Comparison of ENCODE assay signal across 14 cellular contexts in the genomic region with DNA sequence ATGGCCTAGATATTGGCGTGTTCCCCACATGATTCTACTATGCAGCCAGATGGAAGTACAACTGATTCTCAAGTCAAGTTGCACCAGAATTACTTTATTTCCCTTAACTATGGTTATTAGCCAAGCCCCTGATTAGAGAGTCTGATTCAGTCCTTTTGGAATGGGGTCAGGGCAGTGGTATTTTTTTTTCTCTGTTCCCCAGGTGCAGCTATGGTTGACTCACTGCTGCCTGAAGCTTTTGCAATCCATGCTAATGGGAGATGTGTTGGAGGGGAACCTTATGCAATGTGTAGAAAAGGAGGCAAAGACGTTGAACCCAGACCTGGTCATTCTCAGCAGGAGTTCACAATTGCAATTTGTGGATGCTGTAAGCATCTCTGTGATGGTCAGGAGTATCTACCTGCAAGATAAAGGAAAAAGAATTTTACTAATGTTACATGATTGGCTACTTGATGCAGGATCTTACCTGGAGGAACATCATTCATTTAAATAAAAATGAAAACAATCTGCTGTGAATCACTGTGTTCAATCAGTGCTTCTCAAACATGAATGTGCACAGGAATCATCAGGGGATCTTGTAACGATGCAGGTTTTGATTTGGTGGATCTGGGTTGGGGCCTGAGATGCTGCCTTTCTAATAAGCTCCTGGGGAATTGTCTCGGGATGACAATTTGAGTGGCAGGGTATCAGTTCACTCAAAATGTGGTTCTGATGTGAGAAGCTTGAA. TPM values are rescaled to one million over a fixed set of nuclear protein-coding genes. Genes with fewer than 3 reads are reported as not detected.
DNase-seq lines count a peak whose midpoint lies in the region; ATAC-seq, FAIRE-seq and TF ChIP-seq lines count a peak whose summit lies in the region.
"Had no signal": no experiment of that assay in that cellular context is flagged by ENCODE, and none has a peak within 500 bp of the region (broad histone marks: within the 10 kb centered on the region; RNA-seq: fewer than 3 reads in every experiment).

No MANE protein-coding gene starts in this region.

- TF ChIP-seq CTCF in left ventricle myocardium inferior (IDR thresholded peaks at IDR 0.05; ENCODE audit: borderline replicate concordance), result no peak
- TF ChIP-seq CTCF in gastroesophageal sphincter (IDR thresholded peaks at IDR 0.05), result no peak

- peak; percentile 79 for FAIRE-seq in urothelium cell line (lab: Jason Lieb, UNC)
- FAIRE-seq: pancreas had no signal

- no peaks in the 10 kb centered on the region for H3K36me3 ChIP-seq in left ventricle myocardium inferior
- no peaks in the 10 kb centered on the region for H3K36me3 ChIP-seq in adipocyte (ENCODE audit: control insufficient read depth, insufficient read depth, low read length, severe bottlenecking)
- H3K36me3 ChIP-seq in gastroesophageal sphincter, result no peaks in the 10 kb centered on the region
- H3K36me3 ChIP-seq: pancreas had no signal

- no peak overlapping the region for H3K4me3 ChIP-seq in left ventricle myocardium inferior
- no peak overlapping the region for H3K4me3 ChIP-seq in adipocyte (ENCODE audit: low read length)
- no peak overlapping the region for H3K4me3 ChIP-seq in gastroesophageal sphincter
- H3K4me3 ChIP-seq: pancreas had no signal

- no peak for TF ChIP-seq POLR2A in gastroesophageal sphincter (IDR thresholded peaks at IDR 0.05)

- 73 to 83% methylated on average over 4 of the region's 4 CpGs for WGBS in gastroesophageal sphincter (ENCODE audit: low coverage in 1 of 2), 2 donors

- no peak for DNase-seq in Right ventricle myocardium superior
- DNase-seq in left ventricle myocardium inferior, result no peak
- peak; percentile 83 for DNase-seq in adipocyte (ENCODE audit: low read depth)
- DNase-seq in urothelium cell line (ENCODE audit: low spot score), result peak; percentile 88
- DNase-seq in HuH-7 (ENCODE audit: low spot score), result no peak
- DNase-seq in HuH-7.5 (ENCODE audit: low spot score), result no peak
- DNase-seq: 8988T; activated T-cell treated with anti-CD3 and anti-CD28 coated beads, Interleukin-2, amount 50 U/mL, for 1 hour; caudate nucleus; pancreas; stimulated activated CD4-positive, alpha-beta T cell treated with anti-CD3 and anti-CD28 coated beads, Interleukin-2, amount 100 ng/mL, for 48 hours had no signal

- intact Hi-C loops in Right ventricle myocardium superior (cut with DNase I), result no loop called here
- intact Hi-C loops in left ventricle myocardium inferior (cut with micrococcal nuclease), result no loop called here

- H3K9me3 ChIP-seq in left ventricle myocardium inferior (replicated peaks) (no peaks in the 10 kb centered on the region), adipocyte (ENCODE audit: control insufficient read depth, low read length) (no peaks in the 10 kb centered on the region), gastroesophageal sphincter (no peaks in the 10 kb centered on the region)
- H3K9me3 ChIP-seq: pancreas had no signal

- TF ChIP-seq EP300 in gastroesophageal sphincter (IDR thresholded peaks at IDR 0.05), result no peak

- no peak overlapping the region for H3K9ac ChIP-seq in adipocyte (ENCODE audit: low read length)

- H3K27ac ChIP-seq in left ventricle myocardium inferior (replicated peaks) (no peak overlapping the region), gastroesophageal sphincter (no peak overlapping the region)
- H3K27ac ChIP-seq: pancreas had no signal

- ATAC-seq in Right ventricle myocardium superior (ENCODE audit: poor library complexity), result peak; percentile 46
- peak; percentile 67 for ATAC-seq in gastroesophageal sphincter
- no peak for ATAC-seq in GM21381 (IDR thresholded peaks at IDR 0.05; ENCODE audit: unreplicated experiment)
- ATAC-seq: Panc1 had no signal

- H3K27me3 ChIP-seq in left ventricle myocardium inferior (ENCODE audit: low read depth), result no peaks in the 10 kb centered on the region
- H3K27me3 ChIP-seq in adipocyte (replicated peaks; ENCODE audit: control insufficient read depth, insufficient read depth, low read length), result no peaks in the 10 kb centered on the region
- H3K27me3 ChIP-seq in gastroesophageal sphincter, result no peaks in the 10 kb centered on the region
- H3K27me3 ChIP-seq: pancreas had no signal

- H3K4me1 ChIP-seq in left ventricle myocardium inferior, result no peaks in the 10 kb centered on the region
- peaks cover 26% of the 10 kb centered on the region for H3K4me1 ChIP-seq in adipocyte (ENCODE audit: control insufficient read depth, insufficient read depth, low read length)
- H3K4me1 ChIP-seq in gastroesophageal sphincter, result no peaks in the 10 kb centered on the region
- H3K4me1 ChIP-seq: pancreas had no signal

RNA-seq across cellular contexts. Expression of gene PFDN4, which starts 49.4 kb away (rescaled TPM):
- 26.8 TPM for total RNA-seq in Right ventricle myocardium superior
- total RNA-seq in left ventricle myocardium inferior, result 23.4 TPM
- 10 to 100 TPM; 39.2 to 91.8 (median 48.5) TPM for total RNA-seq in gastroesophageal sphincter

Comparison
In these comparisons a context has a peak if more than half of its experiments do, and no peak if none do; other contexts are left out.
1. DNase-seq: peak in adipocyte (single experiment) and urothelium cell line (single experiment); none in Right ventricle myocardium superior (single experiment), left ventricle myocardium inferior (single experiment), HuH-7 (single experiment) and HuH-7.5 (single experiment).